ENCODE assay signal across 20 cellular contexts in the genomic region with DNA sequence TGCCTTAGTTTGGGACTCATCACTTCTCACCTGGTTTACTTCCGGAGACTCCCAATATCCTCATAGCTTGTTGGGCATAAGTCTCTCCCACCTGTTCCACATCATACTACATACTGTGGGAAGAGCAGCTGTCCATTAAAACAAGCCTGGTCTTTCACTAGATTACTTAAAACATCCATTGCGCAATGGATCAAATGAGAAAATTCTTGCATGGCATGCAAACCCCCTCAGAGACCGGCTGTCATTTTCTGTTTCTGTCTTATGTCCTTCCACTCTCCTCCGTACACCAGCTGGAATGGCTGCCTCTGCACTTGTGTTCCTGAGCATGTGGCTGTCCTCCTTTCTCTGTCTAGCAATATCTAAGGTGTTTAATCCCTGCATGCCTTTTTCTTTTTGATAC.
DNase-seq lines count a peak whose midpoint lies in the region; FAIRE-seq and TF ChIP-seq lines count a peak whose summit lies in the region.
"Had no signal": no experiment of that assay in that cellular context is flagged by ENCODE, and none has a peak within 500 bp of the region (broad histone marks: within the 10 kb centered on the region; RNA-seq: fewer than 3 reads in every experiment).

No MANE protein-coding gene starts in this region.

- 93 to 97% methylated on average over 4 of the region's 4 CpGs for WGBS in esophagus squamous epithelium, 2 donors

- TF ChIP-seq CTCF in bronchial epithelial cell (IDR thresholded peaks at IDR 0.05; ENCODE audit: insufficient read depth, low read length, severe bottlenecking) (no peak), esophagus squamous epithelium (IDR thresholded peaks at IDR 0.05) (no peak)

- intact Hi-C loops in esophagus squamous epithelium (cut with DNase I): no loop called here

- H3K4me3 ChIP-seq in bronchial epithelial cell (ENCODE audit: low read depth, low read length): no peak overlapping the region
- no peak overlapping the region for H3K4me3 ChIP-seq in esophagus squamous epithelium
- H3K4me3 ChIP-seq: PC-9 had no signal

- H3K27ac ChIP-seq in esophagus squamous epithelium: no peak overlapping the region
- H3K27ac ChIP-seq: PC-9, RWPE1 had no signal

- peak; percentile 7 for FAIRE-seq in bronchial epithelial cell (lab: Jason Lieb, UNC)
- FAIRE-seq: A204.1, D721Med had no signal

- H3K36me3 ChIP-seq in bronchial epithelial cell (ENCODE audit: control insufficient read depth, insufficient read depth, low read length): no peaks in the 10 kb centered on the region
- H3K36me3 ChIP-seq in esophagus squamous epithelium: no peaks in the 10 kb centered on the region
- H3K36me3 ChIP-seq: BE2C had no signal

- no peaks in the 10 kb centered on the region for H3K27me3 ChIP-seq in bronchial epithelial cell (ENCODE audit: control insufficient read depth, insufficient read depth, low read length)
- no peaks in the 10 kb centered on the region for H3K27me3 ChIP-seq in esophagus squamous epithelium
- H3K27me3 ChIP-seq: BE2C had no signal

- no peak for TF ChIP-seq POLR2A in esophagus squamous epithelium (IDR thresholded peaks at IDR 0.05)

- DNase-seq in NCI-H82 (lab: John Stamatoyannopoulos, UW): peak; percentile 62
- no peak for DNase-seq in NCI-H82 treated with DMSO at 0.1 percent for 48 hours (lab: John Stamatoyannopoulos, UW; ENCODE audit: unreplicated experiment)
- peak; percentile 65 to 87 for DNase-seq in NCI-H524 (lab: John Stamatoyannopoulos, UW)
- DNase-seq in bronchial epithelial cell (ENCODE audit: low read depth): no peak
- no peak for DNase-seq in NCI-H446 (lab: John Stamatoyannopoulos, UW)
- DNase-seq in NCI-H1694 (lab: John Stamatoyannopoulos, UW): no peak
- DNase-seq in esophagus squamous epithelium (lab: John Stamatoyannopoulos, UW): no peak
- DNase-seq: BE2C, DMS79, MV-4-11, NCI-H1417, NCI-H187 treated with DMSO at 0.1 percent for 48 hours, NCI-H2171 treated with DMSO at 0.1 percent for 48 hours, NCI-H69, PC-9, SHP77 treated with DMSO at 0.1 percent for 48 hours, T-cell had no signal

- no peaks in the 10 kb centered on the region for H3K9me3 ChIP-seq in esophagus squamous epithelium
- H3K9me3 ChIP-seq: BE2C had no signal

- no peaks in the 10 kb centered on the region for H3K4me1 ChIP-seq in esophagus squamous epithelium
- H3K4me1 ChIP-seq: BE2C had no signal

Comparison
In these comparisons a context has a peak if more than half of its experiments do, and no peak if none do; other contexts are left out.
1. DNase-seq: peak in NCI-H82 (single experiment) and NCI-H524 (2 of 2); none in NCI-H82 treated with DMSO at 0.1 percent for 48 hours (single experiment), bronchial epithelial cell (single experiment), NCI-H446 (0 of 2), NCI-H1694 (single experiment) and esophagus squamous epithelium (single experiment).